ENCODE assay signal across 1 cellular context in the genomic region with DNA sequence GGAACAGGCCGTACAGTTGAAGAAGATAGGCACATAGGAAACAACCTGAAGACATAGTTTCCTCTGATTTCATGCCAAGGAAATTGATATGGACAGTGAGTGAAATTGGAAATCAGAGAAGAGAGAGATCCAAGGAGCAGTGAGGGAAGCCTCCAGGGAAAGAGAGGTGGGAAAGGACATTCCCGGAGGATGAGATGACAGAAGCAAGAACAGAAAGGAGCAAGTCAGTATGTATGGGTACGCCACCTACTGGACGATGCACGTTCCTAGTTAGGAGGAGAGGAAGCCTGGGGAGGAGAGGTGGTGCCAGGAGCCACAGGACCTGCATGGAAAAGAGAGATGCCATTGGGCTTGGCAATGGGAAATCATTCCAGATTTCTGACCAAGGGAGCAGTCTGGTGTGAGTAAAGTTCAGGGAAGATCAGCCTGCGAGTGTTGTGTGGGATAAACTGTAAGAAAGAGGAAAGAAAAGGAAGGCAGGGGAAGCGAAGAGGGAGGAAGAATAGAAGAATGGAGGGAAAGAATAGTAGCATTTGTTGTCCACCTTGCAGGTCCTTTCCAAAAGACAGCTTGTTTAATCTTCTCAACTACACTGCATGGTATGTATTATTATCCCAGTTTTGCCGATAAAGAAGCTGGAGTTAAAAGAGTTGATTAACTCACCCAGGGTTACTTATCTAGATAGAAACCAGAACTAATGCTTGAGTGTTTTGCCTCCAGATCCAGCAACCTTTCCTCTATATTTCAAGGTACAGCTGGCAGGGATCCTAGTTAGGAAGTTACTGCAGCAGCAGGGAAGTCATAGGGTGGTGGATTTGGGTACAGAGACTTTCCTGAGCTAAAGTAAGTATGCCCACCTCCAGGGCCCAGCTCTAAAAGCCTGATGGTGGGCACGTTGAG.
A peak's percentile ranks its signal among the peaks of the same experiment; 100 is the strongest.
TF ChIP-seq lines count a peak whose summit lies in the region.

No MANE protein-coding gene starts in this region.

TF ChIP-seq in K562, 482 proteins besides CTCF, POLR2A, EP300 and RAD21 (continued from another document):
- TF ChIP-seq, protein P1, sequence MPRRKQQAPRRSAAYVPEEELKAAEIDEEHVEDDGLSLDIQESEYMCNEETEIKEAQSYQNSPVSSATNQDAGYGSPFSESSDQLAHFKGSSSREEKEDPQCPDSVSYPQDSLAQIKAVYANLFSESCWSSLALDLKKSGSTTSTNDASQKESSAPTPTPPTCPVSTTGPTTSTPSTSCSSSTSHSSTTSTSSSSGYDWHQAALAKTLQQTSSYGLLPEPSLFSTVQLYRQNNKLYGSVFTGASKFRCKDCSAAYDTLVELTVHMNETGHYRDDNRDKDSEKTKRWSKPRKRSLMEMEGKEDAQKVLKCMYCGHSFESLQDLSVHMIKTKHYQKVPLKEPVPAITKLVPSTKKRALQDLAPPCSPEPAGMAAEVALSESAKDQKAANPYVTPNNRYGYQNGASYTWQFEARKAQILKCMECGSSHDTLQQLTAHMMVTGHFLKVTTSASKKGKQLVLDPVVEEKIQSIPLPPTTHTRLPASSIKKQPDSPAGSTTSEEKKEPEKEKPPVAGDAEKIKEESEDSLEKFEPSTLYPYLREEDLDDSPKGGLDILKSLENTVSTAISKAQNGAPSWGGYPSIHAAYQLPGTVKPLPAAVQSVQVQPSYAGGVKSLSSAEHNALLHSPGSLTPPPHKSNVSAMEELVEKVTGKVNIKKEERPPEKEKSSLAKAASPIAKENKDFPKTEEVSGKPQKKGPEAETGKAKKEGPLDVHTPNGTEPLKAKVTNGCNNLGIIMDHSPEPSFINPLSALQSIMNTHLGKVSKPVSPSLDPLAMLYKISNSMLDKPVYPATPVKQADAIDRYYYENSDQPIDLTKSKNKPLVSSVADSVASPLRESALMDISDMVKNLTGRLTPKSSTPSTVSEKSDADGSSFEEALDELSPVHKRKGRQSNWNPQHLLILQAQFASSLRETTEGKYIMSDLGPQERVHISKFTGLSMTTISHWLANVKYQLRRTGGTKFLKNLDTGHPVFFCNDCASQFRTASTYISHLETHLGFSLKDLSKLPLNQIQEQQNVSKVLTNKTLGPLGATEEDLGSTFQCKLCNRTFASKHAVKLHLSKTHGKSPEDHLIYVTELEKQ (CRISPR knock-in tag; IDR thresholded peaks at IDR 0.05), result no peak
- TF ChIP-seq FUS (optimal IDR thresholded peaks at IDR 0.05; ENCODE audit: low read depth, low read length), result no peak
- TF ChIP-seq ZNF830 (CRISPR knock-in tag; IDR thresholded peaks at IDR 0.05), result no peak
- TF ChIP-seq GTF2F1 (IDR thresholded peaks at IDR 0.05; ENCODE audit: low read depth, low read length), result no peak
- 0 out of 2 replicates have a peak, but pooled peaks have one; percentile 17 for TF ChIP-seq ATF7 (IDR thresholded peaks at IDR 0.05)
- no peak for TF ChIP-seq RBM15 (IDR thresholded peaks at IDR 0.05; ENCODE audit: insufficient read depth, low read length)
- no peak for TF ChIP-seq CUX1 (CRISPR knock-in tag; IDR thresholded peaks at IDR 0.05)
- no peak for TF ChIP-seq SMAD2 (IDR thresholded peaks at IDR 0.05; ENCODE audit: low read depth, low read length)
- no peak for TF ChIP-seq ESRRB (CRISPR knock-in tag; IDR thresholded peaks at IDR 0.05; ENCODE audit: borderline replicate concordance)
- TF ChIP-seq ZNF174 (CRISPR knock-in tag; IDR thresholded peaks at IDR 0.05), result no peak
- TF ChIP-seq RBM14 (IDR thresholded peaks at IDR 0.05; ENCODE audit: borderline replicate concordance, insufficient read depth, low read depth, low read length), result no peak
- TF ChIP-seq ZNF79 (CRISPR knock-in tag; IDR thresholded peaks at IDR 0.05; ENCODE audit: low read depth), result no peak
- no peak for TF ChIP-seq ZNF23 (CRISPR knock-in tag; IDR thresholded peaks at IDR 0.05)
- TF ChIP-seq HEY1 (CRISPR knock-in tag; IDR thresholded peaks at IDR 0.05; ENCODE audit: borderline replicate concordance), result no peak
- TF ChIP-seq FOXP1 (CRISPR knock-in tag; IDR thresholded peaks at IDR 0.05), result no peak
- no peak for TF ChIP-seq THAP7 (CRISPR knock-in tag; IDR thresholded peaks at IDR 0.05)
- no peak for TF ChIP-seq RBM17 (IDR thresholded peaks at IDR 0.05; ENCODE audit: borderline replicate concordance, low read depth, low read length)
- TF ChIP-seq SMARCB1 (IDR thresholded peaks at IDR 0.05; ENCODE audit: insufficient read length, low read depth), result no peak
- TF ChIP-seq ATF1 (CRISPR knock-in tag; IDR thresholded peaks at IDR 0.05), result no peak
- TF ChIP-seq ATF1 (tag; IDR thresholded peaks at IDR 0.05), result no peak
- TF ChIP-seq ZNF324 (CRISPR knock-in tag; IDR thresholded peaks at IDR 0.05), result no peak
- TF ChIP-seq, protein P2, sequence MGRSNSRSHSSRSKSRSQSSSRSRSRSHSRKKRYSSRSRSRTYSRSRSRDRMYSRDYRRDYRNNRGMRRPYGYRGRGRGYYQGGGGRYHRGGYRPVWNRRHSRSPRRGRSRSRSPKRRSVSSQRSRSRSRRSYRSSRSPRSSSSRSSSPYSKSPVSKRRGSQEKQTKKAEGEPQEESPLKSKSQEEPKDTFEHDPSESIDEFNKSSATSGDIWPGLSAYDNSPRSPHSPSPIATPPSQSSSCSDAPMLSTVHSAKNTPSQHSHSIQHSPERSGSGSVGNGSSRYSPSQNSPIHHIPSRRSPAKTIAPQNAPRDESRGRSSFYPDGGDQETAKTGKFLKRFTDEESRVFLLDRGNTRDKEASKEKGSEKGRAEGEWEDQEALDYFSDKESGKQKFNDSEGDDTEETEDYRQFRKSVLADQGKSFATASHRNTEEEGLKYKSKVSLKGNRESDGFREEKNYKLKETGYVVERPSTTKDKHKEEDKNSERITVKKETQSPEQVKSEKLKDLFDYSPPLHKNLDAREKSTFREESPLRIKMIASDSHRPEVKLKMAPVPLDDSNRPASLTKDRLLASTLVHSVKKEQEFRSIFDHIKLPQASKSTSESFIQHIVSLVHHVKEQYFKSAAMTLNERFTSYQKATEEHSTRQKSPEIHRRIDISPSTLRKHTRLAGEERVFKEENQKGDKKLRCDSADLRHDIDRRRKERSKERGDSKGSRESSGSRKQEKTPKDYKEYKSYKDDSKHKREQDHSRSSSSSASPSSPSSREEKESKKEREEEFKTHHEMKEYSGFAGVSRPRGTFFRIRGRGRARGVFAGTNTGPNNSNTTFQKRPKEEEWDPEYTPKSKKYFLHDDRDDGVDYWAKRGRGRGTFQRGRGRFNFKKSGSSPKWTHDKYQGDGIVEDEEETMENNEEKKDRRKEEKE (IDR thresholded peaks at IDR 0.05; ENCODE audit: borderline replicate concordance in 1 of 2, control insufficient read depth in 1 of 2, low read depth in 2 of 2, low read length in 1 of 2), result no peak
- peak; percentile 17; the same call in 1 of the 2 replicates for TF ChIP-seq TAL1 (IDR thresholded peaks at IDR 0.05)
- TF ChIP-seq PCBP2 (IDR thresholded peaks at IDR 0.05; ENCODE audit: low read depth, low read length, poor library complexity, severe bottlenecking), result no peak
- no peak for TF ChIP-seq GTF2A2 (tag; IDR thresholded peaks at IDR 0.05)
- peak; percentile 70; the same call in 1 of the 2 replicates for TF ChIP-seq CC2D1A (IDR thresholded peaks at IDR 0.05)
